In genomic region chr1:36398370-36398977, GRCh38 we compare ENCODE assay signal across 9 cellular contexts. TPM values are rescaled to one million over a fixed set of nuclear protein-coding genes. Genes with fewer than 3 reads are reported as not detected.
DNase-seq lines count a peak whose midpoint lies in the region; ATAC-seq lines count a peak whose summit lies in the region.
"Had no signal": no experiment of that assay in that cellular context is flagged by ENCODE, and none has a peak within 500 bp of the region (broad histone marks: within the 10 kb centered on the region; RNA-seq: fewer than 3 reads in every experiment).

No MANE protein-coding gene starts in this region.

- H3K9ac ChIP-seq in iPS-15b (ENCODE audit: low read depth, low read length), result no peak overlapping the region

- no peak for DNase-seq in T-helper 1 cell
- DNase-seq in activated CD4-positive, alpha-beta memory T cell treated with anti-CD3 and anti-CD28 coated beads for 36 hours, result no peak
- DNase-seq in stimulated activated naive CD8-positive, alpha-beta T cell treated with anti-CD3 and anti-CD28 coated beads, Interleukin-15, amount 100 ng/mL, for 72 hours, result no peak
- no peak for DNase-seq in amniotic stem cell (lab: John Stamatoyannopoulos, UW)
- DNase-seq in medulla oblongata (ENCODE audit: extremely low spot score), result no peak
- DNase-seq in NCI-H524 (lab: John Stamatoyannopoulos, UW), result no peak

- H3K27me3 ChIP-seq in iPS-15b (ENCODE audit: control insufficient read depth, insufficient read depth, low read length), result no peaks in the 10 kb centered on the region

- no peaks in the 10 kb centered on the region for H3K9me3 ChIP-seq in iPS-15b (ENCODE audit: control insufficient read depth, insufficient read depth, low read length)

- H3K36me3 ChIP-seq in iPS-15b (ENCODE audit: control insufficient read depth, insufficient read depth, low read length), result peaks cover 8% of the 10 kb centered on the region

- no peaks in the 10 kb centered on the region for H3K9me3 Mint-ChIP-seq in T-helper 1 cell treated with Interleukin-12 subunit alpha and Interleukin-12 subunit beta and Interleukin-4 antibody, amounts not matched to agents 30 μg/mL and 1 μg/mL, for 36 hours
- no peaks in the 10 kb centered on the region for H3K9me3 Mint-ChIP-seq in activated CD4-positive, alpha-beta memory T cell treated with anti-CD3 and anti-CD28 coated beads for 36 hours
- H3K9me3 Mint-ChIP-seq in stimulated activated naive CD8-positive, alpha-beta T cell treated with anti-CD3 and anti-CD28 coated beads, Interleukin-15, amount 100 ng/mL, for 72 hours, result no peaks in the 10 kb centered on the region

- peak overlapping the region; percentile 97 for H3K27ac Mint-ChIP-seq in T-helper 1 cell treated with Interleukin-12 subunit alpha and Interleukin-12 subunit beta and Interleukin-4 antibody, amounts not matched to agents 30 μg/mL and 1 μg/mL, for 36 hours
- peak overlapping the region; percentile 84 for H3K27ac Mint-ChIP-seq in activated CD4-positive, alpha-beta memory T cell treated with anti-CD3 and anti-CD28 coated beads for 36 hours
- H3K27ac Mint-ChIP-seq in stimulated activated naive CD8-positive, alpha-beta T cell treated with anti-CD3 and anti-CD28 coated beads, Interleukin-15, amount 100 ng/mL, for 72 hours, result peak overlapping the region; percentile 35 to 99

- H3K4me1 Mint-ChIP-seq in T-helper 1 cell treated with Interleukin-12 subunit alpha and Interleukin-12 subunit beta and Interleukin-4 antibody, amounts not matched to agents 30 μg/mL and 1 μg/mL, for 36 hours (ENCODE audit: low read depth), result peaks cover 28% of the 10 kb centered on the region
- peaks cover 28% of the 10 kb centered on the region for H3K4me1 Mint-ChIP-seq in activated CD4-positive, alpha-beta memory T cell treated with anti-CD3 and anti-CD28 coated beads for 36 hours (ENCODE audit: low read depth)
- H3K4me1 Mint-ChIP-seq in stimulated activated naive CD8-positive, alpha-beta T cell treated with anti-CD3 and anti-CD28 coated beads, Interleukin-15, amount 100 ng/mL, for 72 hours, result peaks cover 58% of the 10 kb centered on the region

- H3K36me3 Mint-ChIP-seq in T-helper 1 cell treated with Interleukin-12 subunit alpha and Interleukin-12 subunit beta and Interleukin-4 antibody, amounts not matched to agents 30 μg/mL and 1 μg/mL, for 36 hours (ENCODE audit: low read depth), result peaks cover 5% of the 10 kb centered on the region
- H3K36me3 Mint-ChIP-seq in activated CD4-positive, alpha-beta memory T cell treated with anti-CD3 and anti-CD28 coated beads for 36 hours, result peaks cover 4% of the 10 kb centered on the region

- intact Hi-C loops in activated CD4-positive, alpha-beta memory T cell treated with anti-CD3 and anti-CD28 coated beads for 36 hours (cut with micrococcal nuclease), result no loop called here

- no peak for ATAC-seq in stimulated activated naive CD8-positive, alpha-beta T cell treated with anti-CD3 and anti-CD28 coated beads, Interleukin-15, amount 100 ng/mL, for 72 hours

- POLR2A ChIA-PET in activated CD4-positive, alpha-beta memory T cell treated with anti-CD3 and anti-CD28 coated beads for 36 hours (lab: Charles Lee), result interaction anchor here (0.7 to 3.5 kb wide), 8 partner anchors 11 to 1074 kb away, joined by 3 to 84 read pairs (median 6); partner anchors contain the start of genes MRPS15, OSCP1 and STK40

- peak overlapping the region; percentile 93 for H3K4me3 ChIP-seq in iPS-15b (ENCODE audit: low read depth, low read length)

- peak overlapping the region; percentile 96 for H3K4me3 Mint-ChIP-seq in T-helper 1 cell treated with Interleukin-12 subunit alpha and Interleukin-12 subunit beta and Interleukin-4 antibody, amounts not matched to agents 30 μg/mL and 1 μg/mL, for 36 hours
- peak overlapping the region; percentile 98 for H3K4me3 Mint-ChIP-seq in activated CD4-positive, alpha-beta memory T cell treated with anti-CD3 and anti-CD28 coated beads for 36 hours
- peak overlapping the region; percentile 92 to 95 for H3K4me3 Mint-ChIP-seq in stimulated activated naive CD8-positive, alpha-beta T cell treated with anti-CD3 and anti-CD28 coated beads, Interleukin-15, amount 100 ng/mL, for 72 hours

- H3K27me3 Mint-ChIP-seq in T-helper 1 cell treated with Interleukin-12 subunit alpha and Interleukin-12 subunit beta and Interleukin-4 antibody, amounts not matched to agents 30 μg/mL and 1 μg/mL, for 36 hours (ENCODE audit: low read depth), result no peaks in the 10 kb centered on the region
- no peaks in the 10 kb centered on the region for H3K27me3 Mint-ChIP-seq in activated CD4-positive, alpha-beta memory T cell treated with anti-CD3 and anti-CD28 coated beads for 36 hours
- H3K27me3 Mint-ChIP-seq in stimulated activated naive CD8-positive, alpha-beta T cell treated with anti-CD3 and anti-CD28 coated beads, Interleukin-15, amount 100 ng/mL, for 72 hours, result no peaks in the 10 kb centered on the region

- no peaks in the 10 kb centered on the region for H3K4me1 ChIP-seq in iPS-15b (ENCODE audit: control insufficient read depth, insufficient read depth, low read length)

- CTCF ChIA-PET in activated CD4-positive, alpha-beta memory T cell treated with anti-CD3 and anti-CD28 coated beads for 36 hours (lab: Charles Lee), result interaction anchor here (1.0 to 3.5 kb wide), 3 partner anchors 12 to 31 kb away, joined by 3 to 20 read pairs (median 4); no protein-coding TSS in a partner anchor

RNA-seq across cellular contexts. Expression of gene LSM10, which starts 0.8 kb away (rescaled TPM):
- total RNA-seq in activated CD4-positive, alpha-beta memory T cell treated with anti-CD3 and anti-CD28 coated beads for 36 hours, result 10 to 100 TPM; 46.0 to 47.0 TPM

RNA-seq across cellular contexts. Expression of gene STK40, which starts 12.8 kb away (rescaled TPM):
- 10 to 100 TPM; 57.3 to 57.4 TPM for total RNA-seq in activated CD4-positive, alpha-beta memory T cell treated with anti-CD3 and anti-CD28 coated beads for 36 hours

RNA-seq across cellular contexts. Expression of gene OSCP1, which starts 51.8 kb away (rescaled TPM):
- 1 to 10 TPM; 1.8 to 2.7 TPM for total RNA-seq in activated CD4-positive, alpha-beta memory T cell treated with anti-CD3 and anti-CD28 coated beads for 36 hours
- total RNA-seq: T-helper 1 cell treated with Interleukin-12 subunit alpha and Interleukin-12 subunit beta and Interleukin-4 antibody, amounts not matched to agents 30 ng/mL and 1 ng/mL, for 36 hours had no signal
